ENCODE assay signal across 8 cellular contexts in the genomic region with DNA sequence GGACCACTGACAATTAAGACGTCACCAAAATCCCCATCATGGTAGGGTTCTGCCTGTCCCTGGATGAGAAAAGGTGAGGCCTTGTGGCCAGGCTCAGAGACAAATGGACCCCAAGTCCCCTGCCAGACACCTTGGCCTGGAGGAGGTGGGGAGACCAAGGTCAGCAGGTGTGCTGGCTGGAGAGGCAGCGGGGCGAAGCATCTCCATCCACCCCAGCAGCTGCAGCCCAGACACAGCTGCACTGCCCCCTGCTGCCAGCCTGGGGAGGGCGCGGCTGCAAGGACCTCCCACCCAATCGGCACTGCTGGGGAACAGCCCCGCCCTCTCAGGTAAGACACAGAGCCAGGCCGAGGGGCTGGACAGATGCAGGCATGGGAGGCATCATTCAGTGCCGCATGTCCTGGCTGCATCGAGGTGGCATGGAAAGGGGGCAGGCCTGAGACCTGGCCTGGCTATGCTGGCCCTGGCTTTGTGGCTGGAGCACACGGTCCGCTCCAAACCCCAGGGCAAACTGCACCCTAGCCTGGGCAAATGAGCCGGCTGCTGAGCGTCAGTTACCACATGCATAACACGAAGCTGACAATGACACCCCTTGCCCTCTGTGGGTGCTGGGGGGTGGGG.
DNase-seq lines count a peak whose midpoint lies in the region; ATAC-seq and TF ChIP-seq lines count a peak whose summit lies in the region.

No MANE protein-coding gene starts in this region.

- ATAC-seq in HG03095 (IDR thresholded peaks at IDR 0.05; ENCODE audit: unreplicated experiment) (no peak), GM18505 (IDR thresholded peaks at IDR 0.05; ENCODE audit: unreplicated experiment) (no peak)

- DNase-seq in NCI-H1436 (lab: John Stamatoyannopoulos, UW) (peak; percentile 59), NCI-H1436 treated with DMSO at 0.1 percent for 48 hours (lab: John Stamatoyannopoulos, UW) (no peak), NCI-H2171 (lab: John Stamatoyannopoulos, UW) (peak; percentile 44), activated T-cell treated with anti-CD3 and anti-CD28 coated beads for 48 hours (ENCODE audit: low read depth) (peak; percentile 72), iPS DF 4.7 (ENCODE audit: extremely low read depth, low spot score) (peak; percentile 36)
- peak; percentile 42 for DNase-seq in stimulated activated CD8-positive, alpha-beta memory T cell treated with anti-CD3 and anti-CD28 coated beads, Interleukin-12 subunit alpha, Interleukin-12 subunit beta, amount 100 ng/mL, for 1 hour (ENCODE audit: low read depth)

- TF ChIP-seq POLR2A in GM18505 (IDR thresholded peaks at IDR 0.05; ENCODE audit: borderline replicate concordance, extremely low read depth, insufficient read depth, insufficient read length): no peak
